7 cellular contexts compared by ENCODE assay signal in the genomic region with DNA sequence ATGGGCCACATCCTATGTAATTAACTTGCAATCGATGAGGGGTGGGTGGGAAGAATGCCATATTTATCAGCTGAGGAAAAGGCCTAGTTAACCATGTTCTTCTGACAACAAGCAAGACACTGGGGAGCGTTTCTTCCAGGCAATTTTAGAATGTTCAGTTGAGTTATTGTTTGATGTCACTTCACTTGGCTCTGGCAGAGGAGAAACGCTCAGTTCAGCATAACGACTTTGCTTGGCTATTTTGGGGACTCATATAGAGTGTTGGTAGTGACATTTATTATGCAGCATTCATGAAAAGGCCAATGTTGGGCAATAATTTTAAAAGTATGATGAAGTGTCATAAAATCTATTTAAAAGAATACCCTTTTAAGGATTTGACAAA. TPM values are rescaled to one million over a fixed set of nuclear protein-coding genes. Genes with fewer than 3 reads are reported as not detected.
DNase-seq lines count a peak whose midpoint lies in the region; ATAC-seq lines count a peak whose summit lies in the region.

No MANE protein-coding gene starts in this region.

- H3K4me2 ChIP-seq in Karpas-422 (ENCODE audit: low read depth, low read length, poor library complexity, severe bottlenecking) = peak overlapping the region; percentile 72

- H3K9ac ChIP-seq in Karpas-422 (ENCODE audit: low read length) (peak overlapping the region; percentile 60), iPS-15b (ENCODE audit: low read depth, low read length) (no peak overlapping the region)

- DNase-seq in Karpas-422 = peak; percentile 47
- no peak for DNase-seq in stimulated activated naive B cell treated with anti-CD40 and anti-IgM and Interleukin-4, amounts not matched to agents 10 μg/mL and 1 μg/mL and 100 μg/mL, for 72 hours
- DNase-seq in caudate nucleus (lab: John Stamatoyannopoulos, UW) = no peak
- DNase-seq in kidney glomerular epithelial cell (lab: John Stamatoyannopoulos, UW) = no peak
- no peak for DNase-seq in A172 (ENCODE audit: low spot score)

- no peak overlapping the region for H3K27ac Mint-ChIP-seq in activated T-helper 17 cell treated with anti-CD3 and anti-CD28 coated beads, Interleukin-2, amount 50 U/mL, for 72 hours
- no peak overlapping the region for H3K27ac Mint-ChIP-seq in stimulated activated naive B cell treated with anti-CD40 and anti-IgM and Interleukin-4, amounts not matched to agents 10 μg/mL and 1 μg/mL and 100 μg/mL, for 72 hours

- no peak overlapping the region for H2AFZ ChIP-seq in Karpas-422 (ENCODE audit: low read length)

- peak overlapping the region; percentile 65 for H3K4me3 ChIP-seq in Karpas-422 (ENCODE audit: low read length)
- H3K4me3 ChIP-seq in iPS-15b (ENCODE audit: low read depth, low read length) = peak overlapping the region; percentile 56

- H3K36me3 ChIP-seq in Karpas-422 (ENCODE audit: insufficient read depth, low read length) = no peaks in the 10 kb centered on the region
- H3K36me3 ChIP-seq in iPS-15b (ENCODE audit: control insufficient read depth, insufficient read depth, low read length) = no peaks in the 10 kb centered on the region

- no peaks in the 10 kb centered on the region for H3K9me3 Mint-ChIP-seq in activated T-helper 17 cell treated with anti-CD3 and anti-CD28 coated beads, Interleukin-2, amount 50 U/mL, for 72 hours
- no peaks in the 10 kb centered on the region for H3K9me3 Mint-ChIP-seq in stimulated activated naive B cell treated with anti-CD40 and anti-IgM and Interleukin-4, amounts not matched to agents 10 μg/mL and 1 μg/mL and 100 μg/mL, for 72 hours

- H3K4me1 ChIP-seq in Karpas-422 (ENCODE audit: low read length) (peaks cover 25% of the 10 kb centered on the region), iPS-15b (ENCODE audit: control insufficient read depth, insufficient read depth, low read length) (peaks cover 4% of the 10 kb centered on the region)

- peaks cover 8% of the 10 kb centered on the region for H3K4me1 Mint-ChIP-seq in activated T-helper 17 cell treated with anti-CD3 and anti-CD28 coated beads, Interleukin-2, amount 50 U/mL, for 72 hours
- peaks cover 11 to 16% of the 10 kb centered on the region in 2 donors for H3K4me1 Mint-ChIP-seq in stimulated activated naive B cell treated with anti-CD40 and anti-IgM and Interleukin-4, amounts not matched to agents 10 μg/mL and 1 μg/mL and 100 μg/mL, for 72 hours

- no peaks in the 10 kb centered on the region for H3K36me3 Mint-ChIP-seq in activated T-helper 17 cell treated with anti-CD3 and anti-CD28 coated beads, Interleukin-2, amount 50 U/mL, for 72 hours (ENCODE audit: low read depth)
- H3K36me3 Mint-ChIP-seq in stimulated activated naive B cell treated with anti-CD40 and anti-IgM and Interleukin-4, amounts not matched to agents 10 μg/mL and 1 μg/mL and 100 μg/mL, for 72 hours = no peaks in the 10 kb centered on the region

- H4K20me1 ChIP-seq in Karpas-422 (ENCODE audit: insufficient read depth, low read depth, low read length) = no peaks in the 10 kb centered on the region

- H3K9me3 ChIP-seq in Karpas-422 (ENCODE audit: low read length) = no peaks in the 10 kb centered on the region
- no peaks in the 10 kb centered on the region for H3K9me3 ChIP-seq in iPS-15b (ENCODE audit: control insufficient read depth, insufficient read depth, low read length)

- ATAC-seq in activated T-helper 17 cell treated with anti-CD3 and anti-CD28 coated beads, Interleukin-2, amount 50 U/mL, for 72 hours (replicated peaks) = no peak
- ATAC-seq in stimulated activated naive B cell treated with anti-CD40 and anti-IgM and Interleukin-4, amounts not matched to agents 10 μg/mL and 1 μg/mL and 100 μg/mL, for 72 hours (replicated peaks) = no peak

- H3K27me3 ChIP-seq in Karpas-422 (ENCODE audit: low read length) (no peaks in the 10 kb centered on the region; the same call in 1 of the 2 replicates), iPS-15b (ENCODE audit: control insufficient read depth, insufficient read depth, low read length) (peaks cover 10% of the 10 kb centered on the region)

- no peaks in the 10 kb centered on the region for H3K9me2 ChIP-seq in Karpas-422 (replicated peaks; ENCODE audit: insufficient read depth, low read length)

- peaks cover 18% of the 10 kb centered on the region for H3K27me3 Mint-ChIP-seq in activated T-helper 17 cell treated with anti-CD3 and anti-CD28 coated beads, Interleukin-2, amount 50 U/mL, for 72 hours
- peaks cover 34 to 54% of the 10 kb centered on the region in 2 donors for H3K27me3 Mint-ChIP-seq in stimulated activated naive B cell treated with anti-CD40 and anti-IgM and Interleukin-4, amounts not matched to agents 10 μg/mL and 1 μg/mL and 100 μg/mL, for 72 hours

- no peak overlapping the region for H3K27ac ChIP-seq in Karpas-422 (ENCODE audit: low read length)
- H3K27ac ChIP-seq in caudate nucleus (ENCODE audit: low read depth, low read length) = no peak overlapping the region

- no peaks in the 10 kb centered on the region for H3K79me2 ChIP-seq in Karpas-422 (ENCODE audit: low read length)

- H3K4me3 Mint-ChIP-seq in activated T-helper 17 cell treated with anti-CD3 and anti-CD28 coated beads, Interleukin-2, amount 50 U/mL, for 72 hours = peak overlapping the region; percentile 80
- H3K4me3 Mint-ChIP-seq in stimulated activated naive B cell treated with anti-CD40 and anti-IgM and Interleukin-4, amounts not matched to agents 10 μg/mL and 1 μg/mL and 100 μg/mL, for 72 hours = peak overlapping the region; percentile 87 to 88

RNA-seq across cellular contexts. Expression of gene SYNPO2, which starts 0.7 kb away (rescaled TPM):
- total RNA-seq in Karpas-422 (2014; rRNA removed; shearing (Covaris generic); ENCODE audit: low replicate concordance) = 0.94 and 1.2 TPM in 2 replicates
- under 1 TPM; 0.32 to 0.37 TPM for total RNA-seq in activated T-helper 17 cell treated with anti-CD3 and anti-CD28 coated beads, Interleukin-2, amount 50 U/mL, for 72 hours
- total RNA-seq in A172 (2014; rRNA removed; shearing (Covaris generic)) = 0.07 and 0.10 TPM in 2 replicates

RNA-seq across cellular contexts. Expression of gene SEC24D, which starts 53.4 kb away (rescaled TPM):
- total RNA-seq in Karpas-422 (2014; rRNA removed; shearing (Covaris generic); ENCODE audit: low replicate concordance) = 45.6 and 65.0 TPM in 2 replicates
- total RNA-seq in activated T-helper 17 cell treated with anti-CD3 and anti-CD28 coated beads, Interleukin-2, amount 50 U/mL, for 72 hours = 10 to 100 TPM; 29.8 to 45.1 TPM
- total RNA-seq in A172 (2014; rRNA removed; shearing (Covaris generic)) = 25.9 and 36.8 TPM in 2 replicates
